19 cellular contexts compared by ENCODE assay signal in the genomic region with DNA sequence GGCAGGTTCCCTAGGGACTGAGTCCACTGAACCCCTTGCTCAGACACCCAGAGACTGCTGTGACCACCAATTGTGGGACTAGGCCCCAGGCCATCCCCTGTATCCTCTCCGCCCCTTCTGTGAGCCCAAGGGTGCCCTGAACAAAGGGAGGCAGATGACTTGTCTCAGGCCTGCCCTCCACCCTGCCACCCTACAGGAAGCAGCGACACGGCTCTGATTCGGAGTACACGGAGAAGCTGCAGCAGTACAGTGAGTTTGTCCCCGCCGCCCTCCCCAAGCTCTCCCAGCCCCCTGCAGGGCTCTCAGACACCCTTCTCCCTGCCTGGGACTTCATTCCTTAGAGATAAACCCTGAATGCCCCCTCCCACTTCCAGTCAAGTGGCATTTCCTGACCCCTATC. TPM values are rescaled to one million over a fixed set of nuclear protein-coding genes. Genes with fewer than 3 reads are reported as not detected.
DNase-seq lines count a peak whose midpoint lies in the region; ATAC-seq, FAIRE-seq and TF ChIP-seq lines count a peak whose summit lies in the region.
"Had no signal": no experiment of that assay in that cellular context is flagged by ENCODE, and none has a peak within 500 bp of the region (broad histone marks: within the 10 kb centered on the region; RNA-seq: fewer than 3 reads in every experiment).

No MANE protein-coding gene starts in this region.

- H2BK120ac ChIP-seq in H1 (replicated peaks; ENCODE audit: low read depth, low read length), result no peak overlapping the region

- no peak overlapping the region for H3K4ac ChIP-seq in H1 (replicated peaks; ENCODE audit: insufficient read length, low read depth, low read length)

- CTCF ChIA-PET in H1 (lab: Charles Lee; ENCODE audit: partially characterized antibody), result interaction anchor here (1.0 to 2.0 kb wide), 5 partner anchors 13 to 225 kb away, joined by 3 to 9 read pairs (median 4); no protein-coding TSS in a partner anchor

- H3K56ac ChIP-seq in H1 (replicated peaks; ENCODE audit: insufficient read length, low read depth, low read length), result no peak overlapping the region

- DNase-seq in SJCRH30, result no peak
- no peak for DNase-seq in H1 (ENCODE audit: low read depth in 1 of 2, low spot score in 2 of 2)
- no peak for DNase-seq in type B pancreatic cell (ENCODE audit: extremely low spot score, unreplicated experiment)
- DNase-seq in CD1c-positive myeloid dendritic cell (ENCODE audit: extremely low spot score), result no peak
- no peak for DNase-seq in activated T-helper 2 cell treated with anti-CD3 and anti-CD28 coated beads, Interferon-gamma antibody, Interleukin-2, Interleukin-4, amounts not matched to agents 10 μg/mL and 5 μg/mL and 100 μg/mL, durations not matched to agents 14 hours and 24 hours and 36 hours (ENCODE audit: low spot score)
- DNase-seq: BE2C; CD4-positive, CD25-positive, alpha-beta regulatory T cell; H7; MG63; NCI-H1092; NCI-H146; NCI-H2029; NCI-H2227 treated with DMSO at 0.1 percent for 48 hours; NCI-H510A treated with DMSO at 0.1 percent for 48 hours; NCI-H774 had no signal

- H3K27me3 Mint-ChIP-seq in nephron (ENCODE audit: low read depth), result peaks cover 5% of the 10 kb centered on the region
- H3K27me3 Mint-ChIP-seq in type B pancreatic cell, result no peaks in the 10 kb centered on the region
- peaks cover 12% of the 10 kb centered on the region for H3K27me3 Mint-ChIP-seq in activated T-helper 2 cell treated with anti-CD3 and anti-CD28 coated beads, Interferon-gamma antibody, Interleukin-2, Interleukin-4, amounts not matched to agents 10 μg/mL and 5 μg/mL and 100 μg/mL, durations not matched to agents 14 hours and 24 hours and 36 hours (ENCODE audit: low read depth)

- H2BK20ac ChIP-seq in H1 (ENCODE audit: low read length), result no peak overlapping the region

- no peak overlapping the region for H2AFZ ChIP-seq in H1 (ENCODE audit: low read length)

- H3K4me3 ChIP-seq in SJCRH30 (no peak overlapping the region), H1 (ENCODE audit: extremely low read depth in 1 of 4, insufficient read depth in 2 of 4, low read depth in 3 of 4, low read length in 4 of 4) (no peak overlapping the region)
- H3K4me3 ChIP-seq: MG63, SJSA1 had no signal

- peaks cover 5% of the 10 kb centered on the region; the same call in 1 of the 2 replicates for H3K23me2 ChIP-seq in H1 (ENCODE audit: low read depth, low read length)

- peak overlapping the region; percentile 23; the same call in 1 of the 2 replicates for H3K27ac ChIP-seq in SJCRH30
- H3K27ac ChIP-seq in H1 (ENCODE audit: low read depth, low read length), result no peak overlapping the region
- H3K27ac ChIP-seq: SJSA1 had no signal

- H4K5ac ChIP-seq in H1 (ENCODE audit: insufficient read length, low read depth, low read length), result no peak overlapping the region

- H4K91ac ChIP-seq in H1 (replicated peaks; ENCODE audit: insufficient read length, low read length), result no peak overlapping the region

- H3K9me3 ChIP-seq in SJCRH30 (replicated peaks), result no peaks in the 10 kb centered on the region
- H3K9me3 ChIP-seq in H1 (ENCODE audit: insufficient read depth in 2 of 2, low read depth in 1 of 2, low read length in 1 of 2), result no peaks in the 10 kb centered on the region
- H3K9me3 ChIP-seq: BE2C, MG63, SJSA1 had no signal

- no peak overlapping the region for H3K18ac ChIP-seq in H1 (ENCODE audit: extremely low read depth, low read length)

- no peak overlapping the region for H2BK5ac ChIP-seq in H1 (ENCODE audit: low read depth, low read length)

- no peak overlapping the region for H4K8ac ChIP-seq in H1 (ENCODE audit: extremely low read depth, insufficient read depth, low read length)

- no peaks in the 10 kb centered on the region for H3K79me2 ChIP-seq in H1 (ENCODE audit: control insufficient read depth in 1 of 2, insufficient read depth in 2 of 2, low read length in 2 of 2)

- H3K27me3 ChIP-seq in SJCRH30 (no peaks in the 10 kb centered on the region), H1 (replicated peaks in 1 of 4; ENCODE audit: control insufficient read depth in 3 of 4, extremely low read depth in 1 of 4, insufficient read depth in 3 of 4, low read length in 3 of 4) (peaks cover 2 to 28% (median 20%) of the 10 kb centered on the region in 4 experiments)
- H3K27me3 ChIP-seq: BE2C, MG63, SJSA1 had no signal

- FAIRE-seq in H1 (lab: Jason Lieb, UNC), result no peak

- peaks cover 57% of the 10 kb centered on the region for H3K36me3 Mint-ChIP-seq in nephron (ENCODE audit: low read depth)
- peaks cover 32% of the 10 kb centered on the region for H3K36me3 Mint-ChIP-seq in type B pancreatic cell
- no peaks in the 10 kb centered on the region for H3K36me3 Mint-ChIP-seq in activated T-helper 2 cell treated with anti-CD3 and anti-CD28 coated beads, Interferon-gamma antibody, Interleukin-2, Interleukin-4, amounts not matched to agents 10 μg/mL and 5 μg/mL and 100 μg/mL, durations not matched to agents 14 hours and 24 hours and 36 hours (ENCODE audit: low read depth)
- H3K36me3 Mint-ChIP-seq: CD4-positive, CD25-positive, alpha-beta regulatory T cell had no signal

- TF ChIP-seq CTCF in H1 (IDR thresholded peaks at IDR 0.05; ENCODE audit: control extremely low read depth in 1 of 3, insufficient read depth in 1 of 3, low read depth in 1 of 3, low read length in 3 of 3), result no peak
- TF ChIP-seq CTCF in nephron (IDR thresholded peaks at IDR 0.05; ENCODE audit: unreplicated experiment in 3 of 3), result no peak
- TF ChIP-seq CTCF in type B pancreatic cell (conservative IDR thresholded peaks at IDR 0.05), result no peak

- 95% methylated on average over 3 of the region's 7 CpGs; no CpG with 5 or more reads in 1 of the 2 experiments for WGBS in H1 (ENCODE audit: extremely low coverage in 1 of 2, insufficient coverage in 1 of 2, insufficient read length in 1 of 2, insufficient replicate concordance in 2 of 2, low coverage in 1 of 2, low lambda C conversion rate in 2 of 2, missing lambda C conversion rate in 1 of 2), 2 experiments

- peaks cover 12% of the 10 kb centered on the region for H3K4me1 ChIP-seq in SJCRH30
- peaks cover 0 to 36% (median 25%) of the 10 kb centered on the region in 4 experiments; a peak in 6 of 7 replicates for H3K4me1 ChIP-seq in H1 (replicated peaks in 1 of 4; ENCODE audit: control insufficient read depth in 3 of 4, insufficient read depth in 4 of 4, low read length in 3 of 4)

- no peak for TF ChIP-seq POLR2A in H1 (IDR thresholded peaks at IDR 0.05; ENCODE audit: control extremely low read depth in 1 of 2, low read depth in 2 of 2, low read length in 2 of 2)

- H4K20me1 ChIP-seq in H1 (replicated peaks in 1 of 2; ENCODE audit: control insufficient read depth in 1 of 2, insufficient read depth in 2 of 2, low read length in 2 of 2), result no peaks in the 10 kb centered on the region

- no peak overlapping the region for H2AK5ac ChIP-seq in H1 (ENCODE audit: low read depth, low read length)

- peaks cover 67% of the 10 kb centered on the region for H3K4me1 Mint-ChIP-seq in nephron
- peaks cover 60% of the 10 kb centered on the region for H3K4me1 Mint-ChIP-seq in type B pancreatic cell (ENCODE audit: unreplicated experiment)
- H3K4me1 Mint-ChIP-seq in activated T-helper 2 cell treated with anti-CD3 and anti-CD28 coated beads, Interferon-gamma antibody, Interleukin-2, Interleukin-4, amounts not matched to agents 10 μg/mL and 5 μg/mL and 100 μg/mL, durations not matched to agents 14 hours and 24 hours and 36 hours (ENCODE audit: low read depth), result peaks cover 3% of the 10 kb centered on the region

- no peak overlapping the region for H3K23ac ChIP-seq in H1 (ENCODE audit: insufficient read length)

- no peak overlapping the region for H3K9ac ChIP-seq in H1 (replicated peaks in 1 of 4; ENCODE audit: extremely low read depth in 1 of 4, low read depth in 3 of 4, low read length in 3 of 4)

- TF ChIP-seq RAD21 in H1 (IDR thresholded peaks at IDR 0.05 in 1 of 2, conservative IDR thresholded peaks at IDR 0.05 in 1 of 2; ENCODE audit: low read depth in 2 of 2, low read length in 2 of 2), result no peak

- H3K14ac ChIP-seq in H1 (ENCODE audit: insufficient read length), result no peak overlapping the region

- POLR2A ChIA-PET in H1 (lab: Charles Lee; ENCODE audit: partially characterized antibody), result interaction anchor here (0.8 to 1.3 kb wide), 2 partner anchors 14 to 23 kb away, joined by 3 to 4 read pairs; no protein-coding TSS in a partner anchor

- peak overlapping the region; percentile 38 to 45 (median 41) for H3K27ac Mint-ChIP-seq in nephron
- peak overlapping the region; percentile 47 for H3K27ac Mint-ChIP-seq in type B pancreatic cell
- H3K27ac Mint-ChIP-seq in activated T-helper 2 cell treated with anti-CD3 and anti-CD28 coated beads, Interferon-gamma antibody, Interleukin-2, Interleukin-4, amounts not matched to agents 10 μg/mL and 5 μg/mL and 100 μg/mL, durations not matched to agents 14 hours and 24 hours and 36 hours, result no peak overlapping the region
- H3K27ac Mint-ChIP-seq: CD4-positive, CD25-positive, alpha-beta regulatory T cell had no signal

- no peak for TF ChIP-seq EP300 in H1 (IDR thresholded peaks at IDR 0.05; ENCODE audit: borderline replicate concordance in 1 of 2, low read depth in 2 of 2, low read length in 2 of 2)

- no peak overlapping the region for H3K4me2 ChIP-seq in H1 (ENCODE audit: insufficient read depth in 1 of 2, low read depth in 2 of 2, low read length in 2 of 2)

- peaks cover 51% of the 10 kb centered on the region for H3K36me3 ChIP-seq in SJCRH30
- H3K36me3 ChIP-seq in H1 (ENCODE audit: control insufficient read depth in 2 of 4, insufficient read depth in 4 of 4, low read length in 3 of 4), result no peaks in the 10 kb centered on the region
- H3K36me3 ChIP-seq: MG63 had no signal

- H2BK15ac ChIP-seq in H1 (ENCODE audit: low read length), result no peak overlapping the region

- intact Hi-C loops in activated T-helper 2 cell treated with anti-CD3 and anti-CD28 coated beads, Interferon-gamma antibody, Interleukin-2, Interleukin-4, amounts not matched to agents 10 μg/mL and 5 μg/mL and 100 μg/mL, durations not matched to agents 14 hours and 24 hours and 36 hours (cut with micrococcal nuclease), result no loop called here

- peak overlapping the region; percentile 39; the same call in 1 of the 2 replicates for H2BK12ac ChIP-seq in H1 (ENCODE audit: low read depth, low read length)

- no peak overlapping the region for H3K4me3 Mint-ChIP-seq in nephron
- peak overlapping the region; percentile 32 for H3K4me3 Mint-ChIP-seq in type B pancreatic cell
- H3K4me3 Mint-ChIP-seq in activated T-helper 2 cell treated with anti-CD3 and anti-CD28 coated beads, Interferon-gamma antibody, Interleukin-2, Interleukin-4, amounts not matched to agents 10 μg/mL and 5 μg/mL and 100 μg/mL, durations not matched to agents 14 hours and 24 hours and 36 hours (ENCODE audit: low read depth), result no peak overlapping the region
- H3K4me3 Mint-ChIP-seq: CD4-positive, CD25-positive, alpha-beta regulatory T cell had no signal

- H3K79me1 ChIP-seq in H1 (ENCODE audit: low read depth, low read length), result no peaks in the 10 kb centered on the region; the same call in 1 of the 2 replicates

- ATAC-seq in HG03280 (IDR thresholded peaks at IDR 0.05; ENCODE audit: unreplicated experiment), result no peak
- ATAC-seq: Panc1 had no signal

- H3K9me3 Mint-ChIP-seq in nephron (no peaks in the 10 kb centered on the region), type B pancreatic cell (no peaks in the 10 kb centered on the region)
- no peaks in the 10 kb centered on the region for H3K9me3 Mint-ChIP-seq in activated T-helper 2 cell treated with anti-CD3 and anti-CD28 coated beads, Interferon-gamma antibody, Interleukin-2, Interleukin-4, amounts not matched to agents 10 μg/mL and 5 μg/mL and 100 μg/mL, durations not matched to agents 14 hours and 24 hours and 36 hours
- H3K9me3 Mint-ChIP-seq: CD4-positive, CD25-positive, alpha-beta regulatory T cell had no signal

RNA-seq across cellular contexts. Expression of a gene that starts 16.6 kb away (rescaled TPM):
- total RNA-seq in SJCRH30 (2014; rRNA removed; shearing (Covaris generic)), result 16.4 and 16.6 TPM in 2 replicates
- 0.80 and 0.91 TPM in 2 replicates for total RNA-seq in H1 (2021; fragmentation: NEBNext Ultra II Directional; extraction: Animal tissue kit (Norgen Biotek cat#: 25700))
- 0.41 and 0.82 TPM in 2 replicates for polyA plus RNA-seq in H1 (2011; rRNA removed)
- 0.61 TPM for polyA plus RNA-seq in H1 (2011; cell fraction: cytosol; rRNA removed)
- 1.5 TPM for polyA plus RNA-seq in H1 (2011; cell fraction: nucleus; rRNA removed)
- polyA plus RNA-seq in H1 (2012, experiment 1 of 2), result 0.83 to 1.3 TPM (median 1.0 TPM) in 4 replicates
- 1.2 TPM for polyA plus RNA-seq in H1 (2012, experiment 2 of 2)
- 0.55 TPM for polyA plus RNA-seq in H1 (2013, experiment 1 of 2)
- polyA plus RNA-seq in H1 (2013, experiment 2 of 2), result 0.46 TPM
- 0.78 and 1.8 TPM in 2 replicates for polyA minus RNA-seq in H1 (2011; rRNA and poly(A)+ RNA removed)
- polyA minus RNA-seq in H1 (2011; cell fraction: cytosol; rRNA and poly(A)+ RNA removed), result 1.8 TPM
- polyA minus RNA-seq in H1 (2011; cell fraction: nucleus; rRNA and poly(A)+ RNA removed), result 0.40 TPM
- total RNA-seq in type B pancreatic cell (ENCODE audit: low replicate concordance), result 57.7 and 65.0 TPM in 2 replicates
- not detected in 2 replicates for total RNA-seq in activated T-helper 2 cell treated with anti-CD3 and anti-CD28 coated beads, Interferon-gamma antibody, Interleukin-2, Interleukin-4, amounts not matched to agents 10 μg/mL and 5 μg/mL and 100 μg/mL, durations not matched to agents 14 hours and 24 hours and 36 hours
- total RNA-seq: CD4-positive, CD25-positive, alpha-beta regulatory T cell had no signal
- polyA plus RNA-seq: CD4-positive, CD25-positive, alpha-beta regulatory T cell had no signal
